In the genomic region with DNA sequence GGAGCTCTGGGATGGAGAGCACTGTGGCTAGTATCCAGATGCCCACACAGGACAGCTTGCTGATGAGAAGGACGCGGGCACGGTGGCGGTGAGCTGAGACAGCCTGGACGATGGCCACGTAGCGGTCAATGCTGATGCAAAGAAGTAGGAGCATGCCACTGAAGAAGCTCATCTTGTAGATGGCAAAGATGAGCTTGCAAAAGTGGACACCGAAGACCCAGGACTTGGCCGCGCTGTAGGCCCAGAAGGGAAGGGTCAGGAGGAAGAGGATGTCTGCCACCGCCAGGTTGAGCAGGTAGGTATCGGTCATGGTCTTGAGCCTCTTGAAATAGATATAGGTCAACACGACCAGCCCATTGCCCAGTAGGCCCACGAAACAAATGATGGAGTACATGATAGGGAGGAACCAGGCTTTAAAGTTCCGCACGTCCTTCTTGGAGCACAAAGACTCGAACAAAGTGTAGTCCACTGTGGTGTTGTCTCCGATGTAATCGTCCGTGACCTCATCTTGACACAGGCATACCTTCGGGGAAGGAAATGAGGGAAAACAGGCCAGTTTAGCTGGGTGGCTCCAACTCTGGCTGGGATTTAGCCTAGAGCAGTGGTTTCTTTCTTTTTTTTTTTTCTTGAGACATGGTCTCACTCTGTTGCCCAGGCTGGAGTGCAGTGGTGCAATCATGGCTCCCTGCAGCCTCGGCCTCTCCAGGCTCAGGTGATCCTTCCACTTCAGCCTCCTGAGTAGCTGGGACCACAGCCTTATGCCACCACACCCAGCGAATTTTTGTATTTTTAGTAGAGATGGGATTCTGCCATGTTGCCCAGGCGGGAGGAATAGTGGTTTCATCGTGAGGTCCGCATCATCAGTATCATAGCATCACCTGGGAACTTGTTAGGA, we compare ENCODE assay signal across 11 cellular contexts. TPM values are rescaled to one million over a fixed set of nuclear protein-coding genes. Genes with fewer than 3 reads are reported as not detected.
DNase-seq lines count a peak whose midpoint lies in the region; ATAC-seq and TF ChIP-seq lines count a peak whose summit lies in the region.
"Had no signal": no experiment of that assay in that cellular context is flagged by ENCODE, and none has a peak within 500 bp of the region (broad histone marks: within the 10 kb centered on the region; RNA-seq: fewer than 3 reads in every experiment).

No MANE protein-coding gene starts in this region.

- no peak for DNase-seq in CD8-positive, alpha-beta memory T cell
- DNase-seq in dorsolateral prefrontal cortex: peak in 4 of 10 donors; percentile 3 to 29 (median 14)
- peak; percentile 51 for DNase-seq in spleen
- no peak for DNase-seq in SKM-1 treated with dmso at 0.1 percent for 144 hours (lab: John Stamatoyannopoulos, UW; ENCODE audit: unreplicated experiment)
- no peak for DNase-seq in SK-N-SH
- DNase-seq: NCI-H2029 treated with DMSO at 0.1 percent for 48 hours had no signal

- no peaks in the 10 kb centered on the region for H3K27me3 ChIP-seq in CD8-positive, alpha-beta memory T cell (ENCODE audit: insufficient read depth, low read length, poor library complexity, severe bottlenecking)
- H3K27me3 ChIP-seq in dorsolateral prefrontal cortex: no peaks in the 10 kb centered on the region
- H3K27me3 ChIP-seq in spleen (replicated peaks in 1 of 7): no peaks in the 10 kb centered on the region
- no peaks in the 10 kb centered on the region for H3K27me3 ChIP-seq in SK-N-SH (ENCODE audit: insufficient read depth)

- H3F3A ChIP-seq in SK-N-SH (replicated peaks; ENCODE audit: insufficient read depth): peaks cover 17% of the 10 kb centered on the region

- intact Hi-C loops in dorsolateral prefrontal cortex (cut with DNase I): loop anchor here in 1 of 2 donors (5.0 kb wide), 1 partner anchor 138 kb away; the partner anchor contains the start of gene TOP2A
- intact Hi-C loops in spleen (cut with DNase I; ENCODE audit: low total_unique reads): no loop called here

- peaks cover 70 to 96% (median 95%) of the 10 kb centered on the region in 3 donors for H3K4me1 Mint-ChIP-seq in CD8-positive, alpha-beta memory T cell
- H3K4me1 Mint-ChIP-seq in IgD-negative memory B cell: peaks cover 23 to 58% (median 51%) of the 10 kb centered on the region in 3 donors

- POLR2A ChIA-PET in CD8-positive, alpha-beta memory T cell (lab: Charles Lee): interaction anchor here (0.6 to 2.6 kb wide), 6 partner anchors 8 to 50 kb away, joined by 3 to 15 read pairs (median 5); no protein-coding TSS in a partner anchor
- POLR2A ChIA-PET in SK-N-SH (lab: Yijun Ruan, JAX): interaction anchor here (1.1 to 1.3 kb wide), 3 partner anchors 8 to 17 kb away, joined by 3 to 5 read pairs (median 3); no protein-coding TSS in a partner anchor

- H3K4me3 Mint-ChIP-seq in CD8-positive, alpha-beta memory T cell: peak overlapping the region in 4 of 7 donors; percentile 25 to 81 (median 46)
- H3K4me3 Mint-ChIP-seq in IgD-negative memory B cell: peak overlapping the region in 2 of 4 donors; percentile 71 to 73

- no peaks in the 10 kb centered on the region for H4K20me1 ChIP-seq in SK-N-SH (ENCODE audit: insufficient read depth)

- H3K27me3 Mint-ChIP-seq in CD8-positive, alpha-beta memory T cell: no peaks in the 10 kb centered on the region
- H3K27me3 Mint-ChIP-seq in IgD-negative memory B cell: no peaks in the 10 kb centered on the region

- no peak overlapping the region for H3K4me2 ChIP-seq in SK-N-SH

- no peak overlapping the region for H3K27ac ChIP-seq in CD8-positive, alpha-beta memory T cell (ENCODE audit: low read depth, low read length)
- H3K27ac ChIP-seq in dorsolateral prefrontal cortex: peak overlapping the region in 30 of 59 donors; percentile 38 to 100 (median 93)
- H3K27ac ChIP-seq in spleen: peak overlapping the region; percentile 66 to 95 (median 88)
- no peak overlapping the region; a peak in 1 of 4 replicates for H3K27ac ChIP-seq in SK-N-SH (ENCODE audit: low read depth in 2 of 2, low read length in 1 of 2)
- H3K27ac ChIP-seq: epithelial cell of prostate had no signal

- no peak overlapping the region for H3K9ac ChIP-seq in SK-N-SH

- TF ChIP-seq CTCF in dorsolateral prefrontal cortex (IDR thresholded peaks at IDR 0.05 in 54 of 56, conservative IDR thresholded peaks at IDR 0.05 in 2 of 56; ENCODE audit: low read depth in 1 of 56, partially characterized antibody in 56 of 56) (no peak), spleen (IDR thresholded peaks at IDR 0.05 in 8 of 11, conservative IDR thresholded peaks at IDR 0.05 in 3 of 11) (no peak), SK-N-SH (IDR thresholded peaks at IDR 0.05) (no peak)

- 84 to 94% (median 91%) methylated on average over 26 of the region's 26 CpGs for WGBS in spleen, 5 donors
- WGBS in SK-N-SH (ENCODE audit: low lambda C conversion rate): 87% methylated on average over 26 of the region's 26 CpGs

- H3K9me2 ChIP-seq in SK-N-SH: no peaks in the 10 kb centered on the region

- no peak overlapping the region for H3K4me3 ChIP-seq in CD8-positive, alpha-beta memory T cell (ENCODE audit: low read length)
- no peak overlapping the region for H3K4me3 ChIP-seq in dorsolateral prefrontal cortex
- H3K4me3 ChIP-seq in spleen: no peak overlapping the region
- H3K4me3 ChIP-seq in SK-N-SH (ENCODE audit: low read depth in 2 of 2, low read length in 1 of 2): no peak overlapping the region
- H3K4me3 ChIP-seq: psoas muscle had no signal

- H3K4me1 ChIP-seq in CD8-positive, alpha-beta memory T cell (ENCODE audit: insufficient read depth, low read length): peaks cover 100% of the 10 kb centered on the region
- H3K4me1 ChIP-seq in spleen (peaks cover 79 to 100% (median 98%) of the 10 kb centered on the region in 6 donors), SK-N-SH (ENCODE audit: control insufficient read depth in 1 of 2, insufficient read depth in 2 of 2, low read depth in 1 of 2, low read length in 1 of 2) (peaks cover 15 to 80% of the 10 kb centered on the region in 2 experiments; a peak in 3 of 4 replicates)

- H3K27ac Mint-ChIP-seq in CD8-positive, alpha-beta memory T cell: peak overlapping the region; percentile 28 to 96 (median 66)
- peak overlapping the region in 2 of 3 donors; percentile 90 to 97 for H3K27ac Mint-ChIP-seq in IgD-negative memory B cell

- TF ChIP-seq POLR2A in spleen (IDR thresholded peaks at IDR 0.05): no peak

- peaks cover 0 to 88% (median 18%) of the 10 kb centered on the region in 3 donors for H3K36me3 Mint-ChIP-seq in CD8-positive, alpha-beta memory T cell
- peaks cover 5% of the 10 kb centered on the region for H3K36me3 Mint-ChIP-seq in IgD-negative memory B cell

- CTCF ChIA-PET in CD8-positive, alpha-beta memory T cell (lab: Charles Lee): interaction anchor here (1.0 to 17.6 kb wide), 9 partner anchors 8 to 201 kb away, joined by 3 to 475 read pairs (median 4); no protein-coding TSS in a partner anchor
- CTCF ChIA-PET in SK-N-SH (lab: Yijun Ruan, JAX): interaction anchor here (0.8 to 16.9 kb wide), 8 partner anchors 13 to 528 kb away, joined by 3 to 381 read pairs (median 6); partner anchors contain the start of genes GJD3 and IGFBP4

- no peak for TF ChIP-seq EP300 in SK-N-SH (IDR thresholded peaks at IDR 0.05; ENCODE audit: borderline replicate concordance in 1 of 2, low read depth in 1 of 2, low read length in 1 of 2)

- no peak for TF ChIP-seq RAD21 in SK-N-SH (IDR thresholded peaks at IDR 0.05; ENCODE audit: low read length)

- H3K9me3 ChIP-seq in CD8-positive, alpha-beta memory T cell (ENCODE audit: low read length): no peaks in the 10 kb centered on the region
- H3K9me3 ChIP-seq in spleen: no peaks in the 10 kb centered on the region
- no peaks in the 10 kb centered on the region for H3K9me3 ChIP-seq in SK-N-SH
- H3K9me3 ChIP-seq: psoas muscle had no signal

- no peaks in the 10 kb centered on the region for H3K79me2 ChIP-seq in SK-N-SH (ENCODE audit: insufficient read depth)

- no peak overlapping the region for H2AFZ ChIP-seq in SK-N-SH (ENCODE audit: low read depth)

- H3K9me3 Mint-ChIP-seq in CD8-positive, alpha-beta memory T cell: no peaks in the 10 kb centered on the region
- H3K9me3 Mint-ChIP-seq in IgD-negative memory B cell: no peaks in the 10 kb centered on the region

- no peak for ATAC-seq in HG03045 (IDR thresholded peaks at IDR 0.05; ENCODE audit: unreplicated experiment)
- ATAC-seq: Panc1, psoas muscle had no signal

- H3K36me3 ChIP-seq in CD8-positive, alpha-beta memory T cell (ENCODE audit: insufficient read depth, low read length): peaks cover 53% of the 10 kb centered on the region
- H3K36me3 ChIP-seq in spleen (peaks cover 0 to 59% (median 10%) of the 10 kb centered on the region in 6 donors), SK-N-SH (replicated peaks in 1 of 2; ENCODE audit: control insufficient read depth in 1 of 2, insufficient read depth in 2 of 2, low read length in 1 of 2) (no peaks in the 10 kb centered on the region)

TF ChIP-seq in SK-N-SH, 30 proteins besides CTCF, POLR2A, EP300 and RAD21 (continues in another document):
- TF ChIP-seq RCOR1 (IDR thresholded peaks at IDR 0.05; ENCODE audit: low read length): no peak
- TF ChIP-seq, protein P1, sequence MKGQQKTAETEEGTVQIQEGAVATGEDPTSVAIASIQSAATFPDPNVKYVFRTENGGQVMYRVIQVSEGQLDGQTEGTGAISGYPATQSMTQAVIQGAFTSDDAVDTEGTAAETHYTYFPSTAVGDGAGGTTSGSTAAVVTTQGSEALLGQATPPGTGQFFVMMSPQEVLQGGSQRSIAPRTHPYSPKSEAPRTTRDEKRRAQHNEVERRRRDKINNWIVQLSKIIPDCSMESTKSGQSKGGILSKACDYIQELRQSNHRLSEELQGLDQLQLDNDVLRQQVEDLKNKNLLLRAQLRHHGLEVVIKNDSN (IDR thresholded peaks at IDR 0.05; ENCODE audit: borderline replicate concordance, low read depth): no peak

RNA-seq across cellular contexts. Expression of gene CCR7, which starts 9.7 kb away (rescaled TPM):
- 100 to 1,000 TPM; 152 to 154 TPM for total RNA-seq in CD8-positive, alpha-beta memory T cell
- polyA plus RNA-seq in CD8-positive, alpha-beta memory T cell: 286 TPM
- polyA plus RNA-seq in IgD-negative memory B cell (257 TPM), spleen (10 to 100 TPM; 29.0 to 79.1 (median 63.5) TPM), SK-N-SH (2012; rRNA removed) (not detected in 2 replicates)
- total RNA-seq in dorsolateral prefrontal cortex (under 1 TPM in 4 of 120 experiments, not detected in 116; 0.25 to 0.49 (median 0.30) TPM), spleen (10 to 100 TPM; 31.9 to 77.4 (median 49.9) TPM)
- 0.03 and 0.05 TPM in 2 replicates for polyA plus RNA-seq in SK-N-SH (2012; cell fraction: cytosol; rRNA removed)
- 0.02 TPM in 1 of 2 replicates, not detected in the other for polyA plus RNA-seq in SK-N-SH (2012; cell fraction: nucleus; rRNA removed)

RNA-seq across cellular contexts. Expression of gene TNS4, which starts 54.1 kb away (rescaled TPM):
- total RNA-seq in CD8-positive, alpha-beta memory T cell: 1 to 10 TPM; 3.1 TPM
- polyA plus RNA-seq in CD8-positive, alpha-beta memory T cell: 0.41 TPM
- not detected for polyA plus RNA-seq in IgD-negative memory B cell
- total RNA-seq in dorsolateral prefrontal cortex: not detected
- 1 to 10 TPM in 1 of 7 donors, under 1 TPM in 5, not detected in 1; 0.14 to 1.3 (median 0.41) TPM for total RNA-seq in spleen
- under 1 TPM; 0.15 to 0.45 (median 0.21) TPM for polyA plus RNA-seq in spleen
- polyA plus RNA-seq in SK-N-SH (2012; rRNA removed): not detected in 2 replicates
- 0.01 TPM in 1 of 2 replicates, not detected in the other for polyA plus RNA-seq in SK-N-SH (2012; cell fraction: cytosol; rRNA removed)
- polyA plus RNA-seq in SK-N-SH (2012; cell fraction: nucleus; rRNA removed): 0.02 TPM in 1 of 2 replicates, not detected in the other

Comparison
In these comparisons a context has a peak if more than half of its experiments do, and no peak if none do; other contexts are left out.
1. H3K27ac ChIP-seq: peak in dorsolateral prefrontal cortex (30 of 59) and spleen (8 of 8); none in CD8-positive, alpha-beta memory T cell (single experiment) and SK-N-SH (0 of 2).
2. RNA of gene CCR7, which starts 9.7 kb away (polyA plus RNA-seq): 286 TPM in CD8-positive, alpha-beta memory T cell (single experiment), 257 TPM in IgD-negative memory B cell (single experiment) and 29.0 to 79.1 TPM in spleen; 0.02 to 0.05 TPM in SK-N-SH; every median in the first group is over 10 times any median in the second.